ENCODE assay signal across 7 cellular contexts in genomic region chr19:13098291-13099072, GRCh38. TPM values are rescaled to one million over a fixed set of nuclear protein-coding genes. Genes with fewer than 3 reads are reported as not detected.
DNase-seq lines count a peak whose midpoint lies in the region; ATAC-seq and TF ChIP-seq lines count a peak whose summit lies in the region.

No MANE protein-coding gene starts in this region.

- peak overlapping the region; percentile 82 for H3K27ac Mint-ChIP-seq in activated CD4-positive, alpha-beta T cell treated with anti-CD3 and anti-CD28 coated beads, Interleukin-2, amount 10 ng/mL, durations not matched to agents 7 days and 5 days

- H3K9me3 ChIP-seq in psoas muscle: no peaks in the 10 kb centered on the region

- peaks cover 11% of the 10 kb centered on the region for H3K4me1 ChIP-seq in psoas muscle

- H3K4me3 Mint-ChIP-seq in activated CD4-positive, alpha-beta T cell treated with anti-CD3 and anti-CD28 coated beads, Interleukin-2, amount 10 ng/mL, durations not matched to agents 7 days and 5 days: peak overlapping the region; percentile 64

- peaks cover 48% of the 10 kb centered on the region for H3K27me3 Mint-ChIP-seq in activated CD4-positive, alpha-beta T cell treated with anti-CD3 and anti-CD28 coated beads, Interleukin-2, amount 10 ng/mL, durations not matched to agents 7 days and 5 days

- TF ChIP-seq CTCF in fibroblast of pulmonary artery (IDR thresholded peaks at IDR 0.05; ENCODE audit: low read length, missing control alignments) (no peak), psoas muscle (IDR thresholded peaks at IDR 0.05) (no peak)

- peaks cover 53% of the 10 kb centered on the region for H3K4me1 Mint-ChIP-seq in activated CD4-positive, alpha-beta T cell treated with anti-CD3 and anti-CD28 coated beads, Interleukin-2, amount 10 ng/mL, durations not matched to agents 7 days and 5 days

- peak overlapping the region; percentile 74 for H3K27ac ChIP-seq in psoas muscle

- POLR2A ChIA-PET in activated CD4-positive, alpha-beta T cell treated with anti-CD3 and anti-CD28 coated beads, Interleukin-2, amount 10 ng/mL, durations not matched to agents 7 days and 5 days (lab: Charles Lee): no interaction called here

- peaks cover 6% of the 10 kb centered on the region for H3K36me3 Mint-ChIP-seq in activated CD4-positive, alpha-beta T cell treated with anti-CD3 and anti-CD28 coated beads, Interleukin-2, amount 10 ng/mL, durations not matched to agents 7 days and 5 days (ENCODE audit: low read depth)

- intact Hi-C loops in psoas muscle (cut with DNase I): no loop called here

- no peaks in the 10 kb centered on the region for H3K27me3 ChIP-seq in psoas muscle (ENCODE audit: insufficient read depth in 3 of 3, low read length in 2 of 3)

- peak overlapping the region; percentile 58 for H3K4me3 ChIP-seq in Jurkat, Clone E6-1 (ENCODE audit: low read length)
- H3K4me3 ChIP-seq in fibroblast of pulmonary artery (replicated peaks; ENCODE audit: low read depth, low read length): no peak overlapping the region
- H3K4me3 ChIP-seq in psoas muscle: peak overlapping the region; percentile 51

- no peaks in the 10 kb centered on the region for H3K9me3 Mint-ChIP-seq in activated CD4-positive, alpha-beta T cell treated with anti-CD3 and anti-CD28 coated beads, Interleukin-2, amount 10 ng/mL, durations not matched to agents 7 days and 5 days

- H3K36me3 ChIP-seq in psoas muscle (ENCODE audit: insufficient read depth in 1 of 2, low read depth in 1 of 2): peaks cover 0 to 23% of the 10 kb centered on the region in 2 donors

- 31 to 41% (median 32%) methylated on average over 48 to 56 of the region's 56 CpGs for WGBS in psoas muscle, 3 donors

- no peak for DNase-seq in Jurkat, Clone E6-1 (ENCODE audit: low read depth, low spot score)
- DNase-seq in activated CD4-positive, alpha-beta T cell treated with anti-CD3 and anti-CD28 coated beads, Interleukin-2, amount 10 ng/mL, durations not matched to agents 7 days and 5 days: no peak
- DNase-seq in fibroblast of pulmonary artery (ENCODE audit: low read depth) (peak; percentile 40), psoas muscle (no peak)
- DNase-seq in NK-92 treated with Interleukin-12 subunit alpha and Interleukin-12 subunit beta, amount 100 ng/mL, for 24 hours (lab: John Stamatoyannopoulos, UW): no peak

- peak in 2 of 4 donors; percentile 5 to 29 for ATAC-seq in psoas muscle
- ATAC-seq in GM21576 (IDR thresholded peaks at IDR 0.05; ENCODE audit: unreplicated experiment): no peak
- no peak for ATAC-seq in HG03025 (IDR thresholded peaks at IDR 0.05; ENCODE audit: low FRiP score, unreplicated experiment)

- CTCF ChIA-PET in activated CD4-positive, alpha-beta T cell treated with anti-CD3 and anti-CD28 coated beads, Interleukin-2, amount 10 ng/mL, durations not matched to agents 7 days and 5 days (lab: Charles Lee): no interaction called here

RNA-seq across cellular contexts. Expression of gene LYL1, which starts 4.2 kb away (rescaled TPM):
- polyA plus RNA-seq in Jurkat, Clone E6-1 (2012; ENCODE audit: insufficient read depth, insufficient read length): 0.59 TPM
- total RNA-seq in activated CD4-positive, alpha-beta T cell treated with anti-CD3 and anti-CD28 coated beads, Interleukin-2, amount 10 ng/mL, durations not matched to agents 7 days and 5 days: 1 to 10 TPM; 2.3 to 2.5 TPM
- 1 to 10 TPM; 2.1 to 4.6 (median 3.2) TPM for total RNA-seq in psoas muscle
- 1 to 10 TPM; 1.1 to 3.4 (median 1.1) TPM for polyA plus RNA-seq in psoas muscle

RNA-seq across cellular contexts. Expression of gene TRMT1, which starts 18.1 kb away (rescaled TPM):
- 52.9 TPM for polyA plus RNA-seq in Jurkat, Clone E6-1 (2012; ENCODE audit: insufficient read depth, insufficient read length)
- total RNA-seq in activated CD4-positive, alpha-beta T cell treated with anti-CD3 and anti-CD28 coated beads, Interleukin-2, amount 10 ng/mL, durations not matched to agents 7 days and 5 days: 10 to 100 TPM; 44.7 to 58.3 TPM
- 10 to 100 TPM; 31.6 to 45.3 (median 35.1) TPM for total RNA-seq in psoas muscle
- 10 to 100 TPM; 42.3 to 87.1 (median 45.4) TPM for polyA plus RNA-seq in psoas muscle

RNA-seq across cellular contexts. Expression of gene NACC1, which starts 19.6 kb away (rescaled TPM):
- 24.0 TPM for polyA plus RNA-seq in Jurkat, Clone E6-1 (2012; ENCODE audit: insufficient read depth, insufficient read length)
- total RNA-seq in activated CD4-positive, alpha-beta T cell treated with anti-CD3 and anti-CD28 coated beads, Interleukin-2, amount 10 ng/mL, durations not matched to agents 7 days and 5 days: 10 to 100 TPM; 57.8 to 63.8 TPM
- 10 to 100 TPM; 32.1 to 48.9 (median 37.9) TPM for total RNA-seq in psoas muscle
- 10 to 100 TPM; 11.9 to 63.4 (median 45.8) TPM for polyA plus RNA-seq in psoas muscle

RNA-seq across cellular contexts. Expression of gene STX10, which starts 51.7 kb away (rescaled TPM):
- 137 TPM for polyA plus RNA-seq in Jurkat, Clone E6-1 (2012; ENCODE audit: insufficient read depth, insufficient read length)
- total RNA-seq in activated CD4-positive, alpha-beta T cell treated with anti-CD3 and anti-CD28 coated beads, Interleukin-2, amount 10 ng/mL, durations not matched to agents 7 days and 5 days: 10 to 100 TPM; 62.3 to 65.0 TPM
- total RNA-seq in psoas muscle: 10 to 100 TPM; 18.5 to 20.4 (median 19.3) TPM
- 10 to 100 TPM; 34.5 to 63.3 (median 43.6) TPM for polyA plus RNA-seq in psoas muscle

RNA-seq across cellular contexts. Expression of gene IER2, which starts 51.7 kb away (rescaled TPM):
- 52.0 TPM for polyA plus RNA-seq in Jurkat, Clone E6-1 (2012; ENCODE audit: insufficient read depth, insufficient read length)
- total RNA-seq in activated CD4-positive, alpha-beta T cell treated with anti-CD3 and anti-CD28 coated beads, Interleukin-2, amount 10 ng/mL, durations not matched to agents 7 days and 5 days: 100 to 1,000 TPM; 167 to 188 TPM
- total RNA-seq in psoas muscle: 10 to 100 TPM; 16.8 to 31.2 (median 29.9) TPM
- 10 to 100 TPM; 12.9 to 62.7 (median 18.2) TPM for polyA plus RNA-seq in psoas muscle
